Comparison of ENCODE assay signal across 10 cellular contexts in the genomic region with DNA sequence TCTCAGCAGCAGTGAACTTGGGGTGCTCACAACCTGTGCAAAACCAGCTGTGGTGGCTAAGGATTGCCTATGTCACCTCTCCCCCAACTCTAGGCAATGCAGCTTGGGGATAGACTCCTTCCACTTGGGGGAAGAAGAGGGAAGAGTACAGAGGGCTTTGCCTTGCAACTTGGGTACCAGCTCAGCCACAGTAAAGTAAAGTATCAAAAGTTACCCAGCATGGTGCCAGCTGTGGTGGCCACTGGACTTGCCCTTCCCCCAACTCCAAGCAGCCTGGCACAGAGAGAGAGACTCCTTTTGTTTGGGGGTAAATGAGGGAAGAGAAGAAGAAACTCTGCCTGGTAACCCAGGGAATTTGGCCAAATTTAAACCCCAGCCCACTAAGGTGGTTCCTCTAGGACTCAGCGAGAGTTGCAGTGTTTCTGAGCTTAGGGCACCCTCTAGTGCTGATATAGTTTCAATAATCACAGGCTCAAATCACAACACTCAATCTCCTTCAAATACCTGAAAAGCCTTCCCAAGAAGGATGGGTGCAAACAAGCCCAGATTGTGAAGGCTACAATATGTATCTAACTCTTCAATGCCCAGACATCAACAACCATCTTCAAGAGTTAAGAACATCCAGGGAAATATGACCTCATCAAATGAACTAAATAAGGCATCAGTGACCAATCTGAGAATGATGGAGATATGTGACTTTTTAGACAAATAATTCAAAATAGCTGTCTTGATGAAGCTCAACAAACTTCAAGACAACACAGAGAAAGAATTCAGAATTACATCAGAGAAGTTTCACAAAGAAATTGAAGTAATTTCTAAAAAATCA. TPM values are rescaled to one million over a fixed set of nuclear protein-coding genes. Genes with fewer than 3 reads are reported as not detected.
DNase-seq lines count a peak whose midpoint lies in the region; ATAC-seq, FAIRE-seq and TF ChIP-seq lines count a peak whose summit lies in the region.
"Had no signal": no experiment of that assay in that cellular context is flagged by ENCODE, and none has a peak within 500 bp of the region (broad histone marks: within the 10 kb centered on the region; RNA-seq: fewer than 3 reads in every experiment).

No MANE protein-coding gene starts in this region.

- no peaks in the 10 kb centered on the region for H3K36me3 ChIP-seq in brain microvascular endothelial cell (replicated peaks)
- H3K36me3 ChIP-seq in naive thymus-derived CD4-positive, alpha-beta T cell (ENCODE audit: control insufficient read depth in 2 of 3, insufficient read depth in 3 of 3, low read length in 3 of 3), result no peaks in the 10 kb centered on the region

- H3K27ac Mint-ChIP-seq in naive thymus-derived CD4-positive, alpha-beta T cell, result no peak overlapping the region

- no peaks in the 10 kb centered on the region for H3K4me1 ChIP-seq in naive thymus-derived CD4-positive, alpha-beta T cell (ENCODE audit: control insufficient read depth in 2 of 2, insufficient read depth in 2 of 2, low read length in 2 of 2)

- H3K9me3 ChIP-seq in naive thymus-derived CD4-positive, alpha-beta T cell (ENCODE audit: control insufficient read depth in 2 of 3, low read length in 3 of 3), result no peaks in the 10 kb centered on the region

- H3K4me3 Mint-ChIP-seq in naive thymus-derived CD4-positive, alpha-beta T cell, result no peak overlapping the region

- peak; percentile 43 for TF ChIP-seq CTCF in brain microvascular endothelial cell (IDR thresholded peaks at IDR 0.05; ENCODE audit: low read depth, low read length, missing control alignments)

- CTCF ChIA-PET in naive thymus-derived CD4-positive, alpha-beta T cell (lab: Charles Lee), result interaction anchor here (0.7 to 2.1 kb wide), 3 partner anchors 12 to 47 kb away, joined by 3 to 7 read pairs (median 6); no protein-coding TSS in a partner anchor

- POLR2A ChIA-PET in naive thymus-derived CD4-positive, alpha-beta T cell (lab: Charles Lee), result no interaction called here

- peak; percentile 29 for ATAC-seq in naive thymus-derived CD4-positive, alpha-beta T cell
- no peak for ATAC-seq in HG02759 (IDR thresholded peaks at IDR 0.05; ENCODE audit: unreplicated experiment)

- peak; percentile 78 for FAIRE-seq in G401.6 (lab: Jason Lieb, UNC)

- H3K36me3 Mint-ChIP-seq in naive thymus-derived CD4-positive, alpha-beta T cell, result no peaks in the 10 kb centered on the region

- peaks cover 8 to 55% (median 18%) of the 10 kb centered on the region in 5 donors for H3K27me3 Mint-ChIP-seq in naive thymus-derived CD4-positive, alpha-beta T cell

- in situ Hi-C loops in brain microvascular endothelial cell (cut with HindIII; ENCODE audit: low pct_ligation_motif_present, low sequenced_read_pairs), result no loop called here

- no peak overlapping the region for H3K4me3 ChIP-seq in brain microvascular endothelial cell (ENCODE audit: low read depth, low read length)
- H3K4me3 ChIP-seq in naive thymus-derived CD4-positive, alpha-beta T cell (ENCODE audit: low read length), result no peak overlapping the region
- H3K4me3 ChIP-seq: lung, SK-N-MC had no signal

- intact Hi-C loops in naive thymus-derived CD4-positive, alpha-beta T cell (cut with micrococcal nuclease), result no loop called here

- H3K27me3 ChIP-seq in brain microvascular endothelial cell (replicated peaks), result no peaks in the 10 kb centered on the region
- no peaks in the 10 kb centered on the region for H3K27me3 ChIP-seq in naive thymus-derived CD4-positive, alpha-beta T cell (ENCODE audit: control insufficient read depth in 2 of 2, insufficient read depth in 2 of 2, low read length in 2 of 2)

- DNase-seq in NAMALWA (ENCODE audit: low spot score) (peak; percentile 44), brain microvascular endothelial cell (peak; percentile 12), NCI-H128 (lab: John Stamatoyannopoulos, UW; ENCODE audit: unreplicated experiment) (no peak), nucleus accumbens (lab: John Stamatoyannopoulos, UW) (no peak), middle frontal gyrus (ENCODE audit: extremely low spot score, low spot score) (no peak)
- DNase-seq in naive thymus-derived CD4-positive, alpha-beta T cell, result peak in 1 of 9 donors; percentile 7

- no peak overlapping the region for H3K27ac ChIP-seq in brain microvascular endothelial cell
- no peak overlapping the region for H3K27ac ChIP-seq in naive thymus-derived CD4-positive, alpha-beta T cell (ENCODE audit: low read depth, low read length)

- H3K4me1 Mint-ChIP-seq in naive thymus-derived CD4-positive, alpha-beta T cell, result no peaks in the 10 kb centered on the region

- H3K9me3 Mint-ChIP-seq in naive thymus-derived CD4-positive, alpha-beta T cell, result no peaks in the 10 kb centered on the region

RNA-seq across cellular contexts. Expression of gene DEFB129, which starts 7.6 kb away (rescaled TPM):
- total RNA-seq in naive thymus-derived CD4-positive, alpha-beta T cell, result not detected
- polyA plus RNA-seq in naive thymus-derived CD4-positive, alpha-beta T cell, result not detected
- total RNA-seq: lung had no signal
- polyA plus RNA-seq: lung had no signal

RNA-seq across cellular contexts. Expression of gene DEFB128, which starts 30.0 kb away (rescaled TPM):
- not detected for total RNA-seq in naive thymus-derived CD4-positive, alpha-beta T cell
- not detected for polyA plus RNA-seq in naive thymus-derived CD4-positive, alpha-beta T cell
- total RNA-seq: lung had no signal
- polyA plus RNA-seq: lung had no signal

RNA-seq across cellular contexts. Expression of gene DEFB132, which starts 38.0 kb away (rescaled TPM):
- not detected for total RNA-seq in naive thymus-derived CD4-positive, alpha-beta T cell
- polyA plus RNA-seq in naive thymus-derived CD4-positive, alpha-beta T cell, result not detected
- total RNA-seq: lung had no signal
- polyA plus RNA-seq: lung had no signal

Comparison
In these comparisons a context has a peak if more than half of its experiments do, and no peak if none do; other contexts are left out.
1. DNase-seq: peak in NAMALWA (single experiment) and brain microvascular endothelial cell (single experiment); none in NCI-H128 (single experiment), nucleus accumbens (0 of 56) and middle frontal gyrus (single experiment).